Comparison of ENCODE assay signal across 16 cellular contexts in genomic region chr15:91412529-91412928, GRCh38.
"Had no signal": no experiment of that assay in that cellular context is flagged by ENCODE, and none has a peak within 500 bp of the region (broad histone marks: within the 10 kb centered on the region; RNA-seq: fewer than 3 reads in every experiment).

No MANE protein-coding gene starts in this region.

- H3K27me3 Mint-ChIP-seq: activated T-cell treated with anti-CD3 and anti-CD28 coated beads, Interleukin-2, amount 50 U/mL, for 24 hours; memory B cell had no signal

- H3K9me3 Mint-ChIP-seq: activated T-cell treated with anti-CD3 and anti-CD28 coated beads, Interleukin-2, amount 50 U/mL, for 24 hours had no signal

- H3K4me1 Mint-ChIP-seq: memory B cell, nephron had no signal

- H3K27ac ChIP-seq: dorsolateral prefrontal cortex, esophagus squamous epithelium, foreskin keratinocyte had no signal

- H3K36me3 ChIP-seq: esophagus squamous epithelium had no signal

- H3K36me3 Mint-ChIP-seq: activated CD8-positive, alpha-beta memory T cell treated with anti-CD3 and anti-CD28 coated beads, Interleukin-2, amount 10 ng/mL, durations not matched to agents 7 days and 5 days; memory B cell had no signal

- H3K9me3 ChIP-seq: esophagus squamous epithelium had no signal

- H3K27me3 ChIP-seq: foreskin keratinocyte had no signal

- H3K4me3 Mint-ChIP-seq: activated CD8-positive, alpha-beta memory T cell treated with anti-CD3 and anti-CD28 coated beads, Interleukin-2, amount 10 ng/mL, durations not matched to agents 7 days and 5 days; activated naive CD8-positive, alpha-beta T cell treated with anti-CD3 and anti-CD28 coated beads, Interleukin-2, amount 10 ng/mL, durations not matched to agents 7 days and 5 days; activated T-cell treated with anti-CD3 and anti-CD28 coated beads, Interleukin-2, amount 50 U/mL, for 24 hours; memory B cell; nephron had no signal

- H3K4me3 ChIP-seq: dorsolateral prefrontal cortex, esophagus squamous epithelium had no signal

- DNase-seq: activated CD4-positive, alpha-beta T cell treated with anti-CD3 and anti-CD28 coated beads, Interleukin-2, amount 50 U/mL, for 4 hours; activated CD4-positive, CD25-positive, alpha-beta regulatory T cell treated with anti-CD3 and anti-CD28 coated beads, Interleukin-2, amount 50 U/mL, for 72 hours; activated CD8-positive, alpha-beta memory T cell treated with anti-CD3 and anti-CD28 coated beads, Interleukin-2, amount 10 ng/mL, durations not matched to agents 7 days and 5 days; activated naive CD8-positive, alpha-beta T cell treated with anti-CD3 and anti-CD28 coated beads, Interleukin-2, amount 10 ng/mL, durations not matched to agents 7 days and 5 days; activated T-cell treated with anti-CD3 and anti-CD28 coated beads, Interleukin-2, amount 50 U/mL, for 24 hours; aorta; dorsolateral prefrontal cortex; esophagus squamous epithelium; head of caudate nucleus; stimulated activated CD4-positive, alpha-beta T cell treated with anti-CD3 and anti-CD28 coated beads, Interleukin-12 subunit alpha, Interleukin-12 subunit beta, amount 100 ng/mL, for 4 hours; stimulated activated CD4-positive, alpha-beta T cell treated with anti-CD3 and anti-CD28 coated beads, Interleukin-2, amount 100 ng/mL, for 48 hours; stimulated activated naive CD4-positive, alpha-beta T cell treated with Interleukin-2 at 50 U/mL for 16 hours; trophoblast cell had no signal

- H3K27ac Mint-ChIP-seq: activated CD8-positive, alpha-beta memory T cell treated with anti-CD3 and anti-CD28 coated beads, Interleukin-2, amount 10 ng/mL, durations not matched to agents 7 days and 5 days; activated naive CD8-positive, alpha-beta T cell treated with anti-CD3 and anti-CD28 coated beads, Interleukin-2, amount 10 ng/mL, durations not matched to agents 7 days and 5 days; activated T-cell treated with anti-CD3 and anti-CD28 coated beads, Interleukin-2, amount 50 U/mL, for 24 hours; memory B cell; nephron had no signal
